ENCODE assay signal across 25 cellular contexts in the genomic region with DNA sequence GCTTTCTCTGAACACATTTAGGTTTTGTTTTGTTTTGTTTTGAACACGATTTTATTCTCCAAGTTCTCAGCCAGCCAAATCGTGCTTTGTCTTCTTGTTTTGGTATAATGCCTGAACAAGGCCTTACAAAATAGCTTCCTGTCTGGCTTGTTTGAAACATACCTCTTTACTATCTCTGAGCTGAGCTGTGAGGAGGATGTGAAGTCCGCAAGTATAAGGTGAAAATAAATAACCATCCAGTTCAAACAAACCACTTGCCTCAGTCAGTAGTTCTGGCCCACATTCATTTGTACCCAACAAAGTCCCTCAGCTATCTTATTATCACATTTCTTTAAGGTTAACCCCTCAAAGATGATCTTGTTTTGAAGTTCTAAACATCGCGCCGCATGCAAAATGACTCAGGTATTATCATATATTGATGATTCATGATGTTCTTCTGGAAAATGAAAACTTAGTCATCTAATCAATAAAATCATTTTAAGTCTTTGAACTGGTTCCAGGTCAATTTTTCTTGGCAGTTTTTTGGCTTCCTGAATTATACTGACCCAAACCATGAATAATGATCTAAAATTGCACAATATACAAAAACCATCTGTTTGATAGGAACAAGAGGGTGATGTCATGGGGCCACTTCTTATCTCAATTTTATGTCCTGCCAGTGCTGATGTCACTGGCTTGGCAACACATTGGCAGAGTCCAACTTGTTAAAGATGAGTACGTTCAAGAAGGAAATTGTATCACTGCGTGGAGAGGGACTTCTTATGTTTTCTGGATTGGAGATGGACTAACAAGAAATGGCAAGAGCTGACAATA.
DNase-seq lines count a peak whose midpoint lies in the region; ATAC-seq and TF ChIP-seq lines count a peak whose summit lies in the region.
"Had no signal": no experiment of that assay in that cellular context is flagged by ENCODE, and none has a peak within 500 bp of the region (broad histone marks: within the 10 kb centered on the region; RNA-seq: fewer than 3 reads in every experiment).

No MANE protein-coding gene starts in this region.

- 0 out of 2 replicates have a peak, but pooled peaks have one; percentile 13 for TF ChIP-seq RAD21 in HCT116 (IDR thresholded peaks at IDR 0.05; ENCODE audit: low read depth)

- no peaks in the 10 kb centered on the region for H4K20me1 ChIP-seq in HCT116 (ENCODE audit: insufficient read depth)
- H4K20me1 ChIP-seq: BLaER1 treated with 17β-estradiol and CSF1 and Interleukin-3, amounts not matched to agents 10 nM and 100 nM had no signal

- no TSS peak for BruUV-seq in HCT116 (replicated peaks; lab: Mats Ljungman, UMichigan)

- H3K4me2 ChIP-seq in HCT116 (ENCODE audit: low read length): peak overlapping the region; percentile 42
- H3K4me2 ChIP-seq: BLaER1 treated with 17β-estradiol and CSF1 and Interleukin-3, amounts not matched to agents 10 nM and 100 nM; GM23338 had no signal

- no peaks in the 10 kb centered on the region for H3K4me1 Mint-ChIP-seq in CD4-positive, alpha-beta T cell (ENCODE audit: low read depth)
- H3K4me1 Mint-ChIP-seq: brain, GM23338, immature natural killer cell had no signal

- H3K4me3 ChIP-seq in HCT116 (replicated peaks in 1 of 2; ENCODE audit: low read depth in 1 of 2, low read length in 2 of 2) (no peak overlapping the region), adrenal gland (no peak overlapping the region)
- H3K4me3 ChIP-seq: BLaER1 treated with 17β-estradiol and CSF1 and Interleukin-3, amounts not matched to agents 10 nM and 100 nM; GM23338; tibial artery; vagina had no signal

- H3K36me3 Mint-ChIP-seq in CD4-positive, alpha-beta T cell (ENCODE audit: low read depth): no peaks in the 10 kb centered on the region
- H3K36me3 Mint-ChIP-seq: activated CD4-positive, alpha-beta memory T cell treated with anti-CD3 and anti-CD28 coated beads for 36 hours; brain; immature natural killer cell had no signal

- no peaks in the 10 kb centered on the region for H3K9me2 ChIP-seq in HCT116 (ENCODE audit: insufficient read depth)

- TF ChIP-seq POLR2A in HCT116 (IDR thresholded peaks at IDR 0.05; ENCODE audit: borderline replicate concordance, extremely low read depth, insufficient read depth, insufficient read length) (no peak), adrenal gland (IDR thresholded peaks at IDR 0.05) (no peak)

- intact Hi-C loops in HCT116 (cut with micrococcal nuclease): no loop called here
- intact Hi-C loops in adrenal gland (cut with DNase I): no loop called here
- intact Hi-C loops in Right ventricle myocardium superior (cut with DNase I): no loop called here
- intact Hi-C loops in CD4-positive, alpha-beta T cell (cut with DNase I, micrococcal nuclease): no loop called here

- no peaks in the 10 kb centered on the region for H3K27me3 Mint-ChIP-seq in CD4-positive, alpha-beta T cell

- peak overlapping the region; percentile 3; the same call in 1 of the 2 replicates for H3K27ac ChIP-seq in HCT116 (ENCODE audit: low read depth, low read length)
- no peak overlapping the region for H3K27ac ChIP-seq in adrenal gland
- H3K27ac ChIP-seq in CD4-positive, alpha-beta T cell (ENCODE audit: low read depth, low read length): no peak overlapping the region
- H3K27ac ChIP-seq: BLaER1 treated with 17β-estradiol and CSF1 and Interleukin-3, amounts not matched to agents 10 nM and 100 nM; tibial artery; vagina had no signal

- H3K27ac Mint-ChIP-seq in CD4-positive, alpha-beta T cell: no peak overlapping the region
- H3K27ac Mint-ChIP-seq: activated CD4-positive, alpha-beta memory T cell treated with anti-CD3 and anti-CD28 coated beads for 36 hours; brain; GM23338; immature natural killer cell had no signal

- peaks cover 4% of the 10 kb centered on the region for H3K9me3 Mint-ChIP-seq in CD4-positive, alpha-beta T cell

- H3K9me3 ChIP-seq in HCT116 (ENCODE audit: control insufficient read depth in 1 of 2, insufficient read depth in 1 of 2, low read depth in 1 of 2, low read length in 2 of 2): no peaks in the 10 kb centered on the region
- H3K9me3 ChIP-seq in adrenal gland (replicated peaks in 1 of 3): no peaks in the 10 kb centered on the region
- H3K9me3 ChIP-seq in CD4-positive, alpha-beta T cell (ENCODE audit: control insufficient read depth, low read length): no peaks in the 10 kb centered on the region
- H3K9me3 ChIP-seq: tibial artery, vagina had no signal

- DNase-seq in HCT116 (ENCODE audit: low read depth, low spot score): peak; percentile 84
- DNase-seq in adrenal gland: peak in 6 of 7 donors; percentile 16 to 68 (median 41)
- peak; percentile 47 for DNase-seq in Right ventricle myocardium superior
- peak; percentile 66 for DNase-seq in mucosa of gallbladder (ENCODE audit: low spot score)
- DNase-seq in CD4-positive, alpha-beta T cell: no peak
- no peak for DNase-seq in NCI-H2171 treated with DMSO at 0.1 percent for 48 hours (lab: John Stamatoyannopoulos, UW)
- DNase-seq: activated CD4-positive, alpha-beta memory T cell treated with anti-CD3 and anti-CD28 coated beads for 36 hours; activated CD4-positive, alpha-beta T cell treated with anti-CD3 and anti-CD28 coated beads for 1 hour; activated CD8-positive, alpha-beta memory T cell treated with anti-CD3 and anti-CD28 coated beads, Interleukin-2, amount 50 U/mL, for 4 hours; activated naive CD4-positive, alpha-beta T cell treated with Interleukin-2 at 50 U/mL for 16 hours; DMS79 treated with DMSO at 0.1 percent for 48 hours; GDM1; immature natural killer cell; NCI-H1048; NCI-H1694; NCI-H510A; posterior cingulate gyrus; stimulated activated CD4-positive, alpha-beta T cell treated with anti-CD3 and anti-CD28 coated beads, Interleukin-4, amount 100 ng/mL, for 1 hour; tibial artery had no signal

- no peak for TF ChIP-seq CTCF in HCT116 (IDR thresholded peaks at IDR 0.05 in 2 of 3, conservative IDR thresholded peaks at IDR 0.05 in 1 of 3; ENCODE audit: borderline replicate concordance in 1 of 3, insufficient read depth in 1 of 3, low read depth in 2 of 3, low read length in 2 of 3)
- no peak for TF ChIP-seq CTCF in adrenal gland (IDR thresholded peaks at IDR 0.05)
- no peak for TF ChIP-seq CTCF in CD4-positive, alpha-beta T cell (IDR thresholded peaks at IDR 0.05)

- H3K4me1 ChIP-seq in HCT116 (ENCODE audit: control insufficient read depth in 1 of 2, insufficient read depth in 2 of 2, low read length in 2 of 2): peaks cover 11 to 20% of the 10 kb centered on the region in 2 experiments; a peak in 3 of 4 replicates
- H3K4me1 ChIP-seq in adrenal gland (replicated peaks in 1 of 2): no peaks in the 10 kb centered on the region
- H3K4me1 ChIP-seq: BLaER1 treated with 17β-estradiol and CSF1 and Interleukin-3, amounts not matched to agents 10 nM and 100 nM; tibial artery; vagina had no signal

- H2AFZ ChIP-seq in HCT116 (ENCODE audit: low read depth, low read length, poor library complexity, severe bottlenecking): peak overlapping the region; percentile 85
- H2AFZ ChIP-seq: GM23338 had no signal

- RAD21 ChIA-PET in HCT116 (lab: Charles Lee; ENCODE audit: low non-redundant PET in 1 of 2, low total read pairs in 2 of 2, uncharacterized antibody in 2 of 2, unreplicated experiment in 2 of 2): interaction anchor here in 1 of 2 experiments (0.6 to 1.0 kb wide), 2 partner anchors 35 to 96 kb away, joined by 3 to 7 read pairs; no protein-coding TSS in a partner anchor

- 58 to 70% (median 65%) methylated on average over 8 of the region's 8 CpGs for WGBS in adrenal gland, 4 donors

- H3K36me3 ChIP-seq in HCT116 (ENCODE audit: control insufficient read depth in 1 of 2, insufficient read depth in 2 of 2, low read length in 2 of 2) (no peaks in the 10 kb centered on the region), adrenal gland (replicated peaks in 1 of 2) (no peaks in the 10 kb centered on the region)
- H3K36me3 ChIP-seq: BLaER1 treated with 17β-estradiol and CSF1 and Interleukin-3, amounts not matched to agents 10 nM and 100 nM; tibial artery; vagina had no signal

- no peaks in the 10 kb centered on the region for H3K79me2 ChIP-seq in HCT116 (ENCODE audit: insufficient read depth, low read length)

- ATAC-seq in HCT116: peak; percentile 87
- ATAC-seq in Right ventricle myocardium superior (ENCODE audit: poor library complexity): peak; percentile 51
- no peak for ATAC-seq in CD4-positive, alpha-beta T cell (ENCODE audit: poor library complexity)
- ATAC-seq in GM18498 (IDR thresholded peaks at IDR 0.05; ENCODE audit: unreplicated experiment): no peak
- ATAC-seq: GM23338, sciatic nerve had no signal

- CTCF ChIA-PET in HCT116 (lab: Charles Lee): no interaction called here
- CTCF ChIA-PET in CD4-positive, alpha-beta T cell (lab: Charles Lee): no interaction called here

- H3K4me3 Mint-ChIP-seq in CD4-positive, alpha-beta T cell: no peak overlapping the region
- H3K4me3 Mint-ChIP-seq: activated CD4-positive, alpha-beta memory T cell treated with anti-CD3 and anti-CD28 coated beads for 36 hours; brain; GM23338; immature natural killer cell had no signal

- H3K27me3 ChIP-seq in HCT116 (ENCODE audit: insufficient read depth, low read length): no peaks in the 10 kb centered on the region
- no peaks in the 10 kb centered on the region for H3K27me3 ChIP-seq in adrenal gland
- H3K27me3 ChIP-seq in CD4-positive, alpha-beta T cell (ENCODE audit: control insufficient read depth, insufficient read depth, low read length): no peaks in the 10 kb centered on the region
- H3K27me3 ChIP-seq: BLaER1 treated with 17β-estradiol and CSF1 and Interleukin-3, amounts not matched to agents 10 nM and 100 nM; tibial artery; vagina had no signal

- H3K9ac ChIP-seq in HCT116 (ENCODE audit: low read length): no peak overlapping the region
- H3K9ac ChIP-seq: BLaER1 treated with 17β-estradiol and CSF1 and Interleukin-3, amounts not matched to agents 10 nM and 100 nM had no signal

- POLR2A ChIA-PET in HCT116 (lab: Charles Lee): no interaction called here
- POLR2A ChIA-PET in CD4-positive, alpha-beta T cell (lab: Charles Lee): no interaction called here

TF ChIP-seq in HCT116, 20 proteins besides CTCF, POLR2A, EP300 and RAD21 (continues in another document):
- no peak for TF ChIP-seq YY1 (IDR thresholded peaks at IDR 0.05; ENCODE audit: extremely low read depth, insufficient replicate concordance, low read depth, low read length)
- no peak for TF ChIP-seq ELF1 (IDR thresholded peaks at IDR 0.05; ENCODE audit: borderline replicate concordance, low read depth)
- no peak for TF ChIP-seq ZFX (IDR thresholded peaks at IDR 0.05)
- TF ChIP-seq EZH2 (IDR thresholded peaks at IDR 0.05): no peak
- peak; percentile 98 for TF ChIP-seq FOSL1 (IDR thresholded peaks at IDR 0.05; ENCODE audit: low read depth)
- TF ChIP-seq ZNF274 (IDR thresholded peaks at IDR 0.05; ENCODE audit: low read depth, low read length): no peak

Comparison
In these comparisons a context has a peak if more than half of its experiments do, and no peak if none do; other contexts are left out.
1. ATAC-seq: peak in HCT116 (single experiment) and Right ventricle myocardium superior (single experiment); none in CD4-positive, alpha-beta T cell (single experiment) and GM18498 (single experiment).
2. DNase-seq: peak in HCT116 (single experiment), adrenal gland (6 of 7), Right ventricle myocardium superior (single experiment) and mucosa of gallbladder (single experiment); none in CD4-positive, alpha-beta T cell (0 of 10) and NCI-H2171 treated with DMSO at 0.1 percent for 48 hours (single experiment).